ENCODE assay signal across 8 cellular contexts in genomic region chr2:199912553-199913114, GRCh38. TPM values are rescaled to one million over a fixed set of nuclear protein-coding genes. Genes with fewer than 3 reads are reported as not detected.
DNase-seq lines count a peak whose midpoint lies in the region; ATAC-seq, FAIRE-seq and TF ChIP-seq lines count a peak whose summit lies in the region.
"Not testable (repeated sequence)": the region's sequence is repeated elsewhere in the genome, so short reads cannot be mapped to it uniquely, and the experiment has no call there.

No MANE protein-coding gene starts in this region.

- not testable (repeated sequence) for H2BK5ac ChIP-seq in H1 (ENCODE audit: low read depth, low read length)

- H4K91ac ChIP-seq in H1 (replicated peaks; ENCODE audit: insufficient read length, low read length): not testable (repeated sequence)

- not testable (repeated sequence) for TF ChIP-seq EP300 in H1 (IDR thresholded peaks at IDR 0.05; ENCODE audit: borderline replicate concordance in 1 of 2, low read depth in 2 of 2, low read length in 2 of 2)

- peak overlapping the region; percentile 75 for H3K4me3 Mint-ChIP-seq in activated naive CD4-positive, alpha-beta T cell treated with anti-CD3 and anti-CD28 coated beads, Interleukin-2, amount 50 U/mL, for 24 hours
- peak overlapping the region; percentile 98 for H3K4me3 Mint-ChIP-seq in neural progenitor cell
- H3K4me3 Mint-ChIP-seq in stimulated activated naive CD8-positive, alpha-beta T cell treated with anti-CD3 and anti-CD28 coated beads, Interleukin-15, amount 100 ng/mL, for 72 hours: peak overlapping the region; percentile 72 to 95

- DNase-seq in HL-60 (ENCODE audit: low read depth in 1 of 2, low spot score in 1 of 2); H1 (ENCODE audit: low read depth in 1 of 2, low spot score in 2 of 2); neural progenitor cell (ENCODE audit: low spot score); stimulated activated naive CD8-positive, alpha-beta T cell treated with anti-CD3 and anti-CD28 coated beads, Interleukin-15, amount 100 ng/mL, for 72 hours: not testable (repeated sequence)

- not testable (repeated sequence) for H2AK5ac ChIP-seq in H1 (ENCODE audit: low read depth, low read length)

- POLR2A ChIA-PET in H1 (lab: Charles Lee; ENCODE audit: partially characterized antibody): interaction anchor here (0.6 to 2.7 kb wide), 7 partner anchors 13 to 156 kb away, joined by 3 to 7 read pairs (median 4); no protein-coding TSS in a partner anchor

- H3K27ac Mint-ChIP-seq in activated naive CD4-positive, alpha-beta T cell treated with anti-CD3 and anti-CD28 coated beads, Interleukin-2, amount 50 U/mL, for 24 hours; neural progenitor cell: not testable (repeated sequence)
- H3K27ac Mint-ChIP-seq in stimulated activated naive CD8-positive, alpha-beta T cell treated with anti-CD3 and anti-CD28 coated beads, Interleukin-15, amount 100 ng/mL, for 72 hours: peak overlapping the region in 1 of 2 donors; percentile 52

- H3K9ac ChIP-seq in BLaER1: peak overlapping the region; percentile 97
- H3K9ac ChIP-seq in SU-DHL-6 (ENCODE audit: low read length): peak overlapping the region; percentile 94
- H3K9ac ChIP-seq in H1 (replicated peaks in 1 of 4; ENCODE audit: extremely low read depth in 1 of 4, low read depth in 3 of 4, low read length in 3 of 4): not testable (repeated sequence)
- peak overlapping the region; percentile 98 for H3K9ac ChIP-seq in iPS-15b (ENCODE audit: low read depth, low read length)
- peak overlapping the region; percentile 82 for H3K9ac ChIP-seq in neural progenitor cell

- not testable (repeated sequence) for H3K18ac ChIP-seq in H1 (ENCODE audit: extremely low read depth, low read length)

- H3K79me2 ChIP-seq in SU-DHL-6 (ENCODE audit: insufficient read depth, low read length): peaks cover 67% of the 10 kb centered on the region
- peaks cover 40 to 58% of the 10 kb centered on the region in 2 experiments for H3K79me2 ChIP-seq in H1 (ENCODE audit: control insufficient read depth in 1 of 2, insufficient read depth in 2 of 2, low read length in 2 of 2)
- peaks cover 65% of the 10 kb centered on the region for H3K79me2 ChIP-seq in neural progenitor cell (ENCODE audit: low read depth)

- not testable (repeated sequence) for H2AFZ ChIP-seq in SU-DHL-6 (ENCODE audit: low read depth, low read length, severe bottlenecking); H1 (ENCODE audit: low read length); neural progenitor cell (replicated peaks)

- peaks cover 35% of the 10 kb centered on the region for H3K4me1 Mint-ChIP-seq in activated naive CD4-positive, alpha-beta T cell treated with anti-CD3 and anti-CD28 coated beads, Interleukin-2, amount 50 U/mL, for 24 hours
- H3K4me1 Mint-ChIP-seq in neural progenitor cell: peaks cover 24% of the 10 kb centered on the region
- H3K4me1 Mint-ChIP-seq in stimulated activated naive CD8-positive, alpha-beta T cell treated with anti-CD3 and anti-CD28 coated beads, Interleukin-15, amount 100 ng/mL, for 72 hours: peaks cover 25% of the 10 kb centered on the region

- H3K27me3 Mint-ChIP-seq in activated naive CD4-positive, alpha-beta T cell treated with anti-CD3 and anti-CD28 coated beads, Interleukin-2, amount 50 U/mL, for 24 hours; neural progenitor cell (ENCODE audit: insufficient read depth, low read depth); stimulated activated naive CD8-positive, alpha-beta T cell treated with anti-CD3 and anti-CD28 coated beads, Interleukin-15, amount 100 ng/mL, for 72 hours: not testable (repeated sequence)

- not testable (repeated sequence) for H3K23ac ChIP-seq in H1 (ENCODE audit: insufficient read length)

- H4K20me1 ChIP-seq in BLaER1 (peaks cover 36% of the 10 kb centered on the region), neural progenitor cell (ENCODE audit: low read depth) (peaks cover 20% of the 10 kb centered on the region)
- not testable (repeated sequence) for H4K20me1 ChIP-seq in SU-DHL-6 (ENCODE audit: low read depth, low read length); H1 (replicated peaks in 1 of 2; ENCODE audit: control insufficient read depth in 1 of 2, insufficient read depth in 2 of 2, low read length in 2 of 2)

- not testable (repeated sequence) for TF ChIP-seq CTCF in HL-60 (IDR thresholded peaks at IDR 0.05; ENCODE audit: insufficient read depth, low read length); SU-DHL-6 (IDR thresholded peaks at IDR 0.05; ENCODE audit: insufficient read depth, low read length, poor library complexity, severe bottlenecking); H1 (IDR thresholded peaks at IDR 0.05; ENCODE audit: control extremely low read depth in 1 of 3, insufficient read depth in 1 of 3, low read depth in 1 of 3, low read length in 3 of 3); neural progenitor cell (IDR thresholded peaks at IDR 0.05)

- H3K36me3 Mint-ChIP-seq in activated naive CD4-positive, alpha-beta T cell treated with anti-CD3 and anti-CD28 coated beads, Interleukin-2, amount 50 U/mL, for 24 hours: peaks cover 20% of the 10 kb centered on the region
- H3K36me3 Mint-ChIP-seq in neural progenitor cell: peaks cover 37% of the 10 kb centered on the region

- CTCF ChIA-PET in H1 (lab: Charles Lee; ENCODE audit: partially characterized antibody): interaction anchor here (0.8 to 1.6 kb wide), 5 partner anchors 11 to 208 kb away, joined by 3 to 4 read pairs (median 3); no protein-coding TSS in a partner anchor

- not testable (repeated sequence) for H2BK15ac ChIP-seq in H1 (ENCODE audit: low read length)

- not testable (repeated sequence) for H3F3A ChIP-seq in SU-DHL-6 (ENCODE audit: insufficient read depth)
- peaks cover 18% of the 10 kb centered on the region for H3F3A ChIP-seq in neural progenitor cell (ENCODE audit: low read depth)

- H3K56ac ChIP-seq in H1 (replicated peaks; ENCODE audit: insufficient read length, low read depth, low read length): not testable (repeated sequence)

- not testable (repeated sequence) for H3K9me2 ChIP-seq in SU-DHL-6 (replicated peaks; ENCODE audit: insufficient read depth, low read length)

- not testable (repeated sequence) for H3K79me1 ChIP-seq in H1 (ENCODE audit: low read depth, low read length)

- 93% methylated on average over 12 of the region's 12 CpGs; no CpG with 5 or more reads in 1 of the 2 experiments for WGBS in H1 (ENCODE audit: extremely low coverage in 1 of 2, insufficient coverage in 1 of 2, insufficient read length in 1 of 2, insufficient replicate concordance in 2 of 2, low coverage in 1 of 2, low lambda C conversion rate in 2 of 2, missing lambda C conversion rate in 1 of 2), 2 experiments

- not testable (repeated sequence) for H2BK12ac ChIP-seq in H1 (ENCODE audit: low read depth, low read length)

- H3K27ac ChIP-seq in BLaER1; SU-DHL-6 (ENCODE audit: low read depth, low read length); H1 (ENCODE audit: low read depth, low read length); neural progenitor cell: not testable (repeated sequence)
- H3K27ac ChIP-seq in HL-60 (replicated peaks): peak overlapping the region; percentile 99

- not testable (repeated sequence) for H3K14ac ChIP-seq in H1 (ENCODE audit: insufficient read length)

- not testable (repeated sequence) for H2BK120ac ChIP-seq in H1 (replicated peaks; ENCODE audit: low read depth, low read length)

- not testable (repeated sequence) for H3K4ac ChIP-seq in H1 (replicated peaks; ENCODE audit: insufficient read length, low read depth, low read length)

- not testable (repeated sequence) for H3K9me3 Mint-ChIP-seq in activated naive CD4-positive, alpha-beta T cell treated with anti-CD3 and anti-CD28 coated beads, Interleukin-2, amount 50 U/mL, for 24 hours
- H3K9me3 Mint-ChIP-seq in neural progenitor cell: peaks cover 24% of the 10 kb centered on the region
- peaks cover 0 to 10% of the 10 kb centered on the region in 2 donors for H3K9me3 Mint-ChIP-seq in stimulated activated naive CD8-positive, alpha-beta T cell treated with anti-CD3 and anti-CD28 coated beads, Interleukin-15, amount 100 ng/mL, for 72 hours

- H3K9me3 ChIP-seq in BLaER1: peaks cover 29% of the 10 kb centered on the region
- peaks cover 12% of the 10 kb centered on the region; the same call in 1 of the 2 replicates for H3K9me3 ChIP-seq in SU-DHL-6 (ENCODE audit: insufficient read depth, low read length)
- H3K9me3 ChIP-seq in H1 (ENCODE audit: insufficient read depth in 2 of 2, low read depth in 1 of 2, low read length in 1 of 2): peaks cover 15 to 16% of the 10 kb centered on the region in 2 experiments
- H3K9me3 ChIP-seq in iPS-15b (ENCODE audit: control insufficient read depth, insufficient read depth, low read length); neural progenitor cell (ENCODE audit: low read depth): not testable (repeated sequence)

- not testable (repeated sequence) for FAIRE-seq in H1 (lab: Jason Lieb, UNC)

- H3K4me1 ChIP-seq in BLaER1: peaks cover 32% of the 10 kb centered on the region
- H3K4me1 ChIP-seq in H1 (replicated peaks in 1 of 4; ENCODE audit: control insufficient read depth in 3 of 4, insufficient read depth in 4 of 4, low read length in 3 of 4): not testable (repeated sequence)
- peaks cover 11% of the 10 kb centered on the region for H3K4me1 ChIP-seq in iPS-15b (ENCODE audit: control insufficient read depth, insufficient read depth, low read length)
- H3K4me1 ChIP-seq in neural progenitor cell: peaks cover 21% of the 10 kb centered on the region

- H3K23me2 ChIP-seq in H1 (ENCODE audit: low read depth, low read length): not testable (repeated sequence)

- ATAC-seq in stimulated activated naive CD8-positive, alpha-beta T cell treated with anti-CD3 and anti-CD28 coated beads, Interleukin-15, amount 100 ng/mL, for 72 hours: not testable (repeated sequence)

- H3K36me3 ChIP-seq in BLaER1 (peaks cover 41% of the 10 kb centered on the region), SU-DHL-6 (ENCODE audit: low read length) (peaks cover 35% of the 10 kb centered on the region), H1 (ENCODE audit: control insufficient read depth in 2 of 4, insufficient read depth in 4 of 4, low read length in 3 of 4) (peaks cover 6 to 36% (median 17%) of the 10 kb centered on the region in 4 experiments), iPS-15b (ENCODE audit: control insufficient read depth, insufficient read depth, low read length) (peaks cover 13% of the 10 kb centered on the region), neural progenitor cell (peaks cover 37% of the 10 kb centered on the region)

- not testable (repeated sequence) for TF ChIP-seq RAD21 in H1 (IDR thresholded peaks at IDR 0.05 in 1 of 2, conservative IDR thresholded peaks at IDR 0.05 in 1 of 2; ENCODE audit: low read depth in 2 of 2, low read length in 2 of 2)

- H3K4me2 ChIP-seq in BLaER1: peak overlapping the region; percentile 88
- peak overlapping the region; percentile 97 for H3K4me2 ChIP-seq in SU-DHL-6 (ENCODE audit: low read depth, low read length, poor library complexity, severe bottlenecking)
- peak overlapping the region; percentile 81 to 89 for H3K4me2 ChIP-seq in H1 (ENCODE audit: insufficient read depth in 1 of 2, low read depth in 2 of 2, low read length in 2 of 2)
- H3K4me2 ChIP-seq in neural progenitor cell: peak overlapping the region; percentile 79

- H4K5ac ChIP-seq in H1 (ENCODE audit: insufficient read length, low read depth, low read length): not testable (repeated sequence)

- TF ChIP-seq POLR2A in H1 (IDR thresholded peaks at IDR 0.05; ENCODE audit: control extremely low read depth in 1 of 2, low read depth in 2 of 2, low read length in 2 of 2): not testable (repeated sequence)

- H2BK20ac ChIP-seq in H1 (ENCODE audit: low read length): not testable (repeated sequence)

- not testable (repeated sequence) for H4K8ac ChIP-seq in H1 (ENCODE audit: extremely low read depth, insufficient read depth, low read length)

- H3K4me3 ChIP-seq in BLaER1 (peak overlapping the region; percentile 94), HL-60 (replicated peaks; ENCODE audit: insufficient read depth, low read length) (peak overlapping the region; percentile 68), SU-DHL-6 (ENCODE audit: insufficient read depth, low read length, poor library complexity, severe bottlenecking) (peak overlapping the region; percentile 97), H1 (ENCODE audit: extremely low read depth in 1 of 4, insufficient read depth in 2 of 4, low read depth in 3 of 4, low read length in 4 of 4) (peak overlapping the region; percentile 88 to 97 (median 92)), iPS-15b (ENCODE audit: low read depth, low read length) (peak overlapping the region; percentile 100), neural progenitor cell (peak overlapping the region; percentile 78)

- not testable (repeated sequence) for H3K27me3 ChIP-seq in BLaER1; HL-60 (ENCODE audit: insufficient read depth, poor library complexity, severe bottlenecking); SU-DHL-6 (ENCODE audit: low read length); H1 (replicated peaks in 1 of 4; ENCODE audit: control insufficient read depth in 3 of 4, extremely low read depth in 1 of 4, insufficient read depth in 3 of 4, low read length in 3 of 4); iPS-15b (ENCODE audit: control insufficient read depth, insufficient read depth, low read length); neural progenitor cell

RNA-seq across cellular contexts. Expression of gene C2orf69, which starts 1.5 kb away (rescaled TPM):
- total RNA-seq in H1 (2021; fragmentation: NEBNext Ultra II Directional; extraction: Animal tissue kit (Norgen Biotek cat#: 25700)): 32.0 and 32.3 TPM in 2 replicates
- 3.9 and 5.1 TPM in 2 replicates for polyA plus RNA-seq in H1 (2011; rRNA removed)
- polyA plus RNA-seq in H1 (2011; cell fraction: cytosol; rRNA removed): 5.4 TPM
- polyA plus RNA-seq in H1 (2011; cell fraction: nucleus; rRNA removed): 7.3 TPM
- 6.6 to 16.7 TPM (median 8.8 TPM) in 4 replicates for polyA plus RNA-seq in H1 (2012, experiment 1 of 2)
- 1.3 TPM for polyA plus RNA-seq in H1 (2012, experiment 2 of 2)
- polyA plus RNA-seq in H1 (2013, experiment 1 of 2): 21.8 TPM
- polyA plus RNA-seq in H1 (2013, experiment 2 of 2): 20.3 TPM
- polyA minus RNA-seq in H1 (2011; rRNA and poly(A)+ RNA removed): 6.7 and 9.7 TPM in 2 replicates
- polyA minus RNA-seq in H1 (2011; cell fraction: cytosol; rRNA and poly(A)+ RNA removed): 9.2 TPM
- polyA minus RNA-seq in H1 (2011; cell fraction: nucleus; rRNA and poly(A)+ RNA removed): 29.8 TPM
- 33.0 and 43.8 TPM in 2 replicates for total RNA-seq in neural progenitor cell (ENCODE audit: low replicate concordance)

RNA-seq across cellular contexts. Expression of gene TYW5, which starts 42.7 kb away (rescaled TPM):
- total RNA-seq in H1 (2021; fragmentation: NEBNext Ultra II Directional; extraction: Animal tissue kit (Norgen Biotek cat#: 25700)): 11.3 and 12.5 TPM in 2 replicates
- 3.3 and 5.4 TPM in 2 replicates for polyA plus RNA-seq in H1 (2011; rRNA removed)
- 8.5 TPM for polyA plus RNA-seq in H1 (2011; cell fraction: cytosol; rRNA removed)
- 5.8 TPM for polyA plus RNA-seq in H1 (2011; cell fraction: nucleus; rRNA removed)
- 6.9 to 12.3 TPM (median 7.8 TPM) in 4 replicates for polyA plus RNA-seq in H1 (2012, experiment 1 of 2)
- polyA plus RNA-seq in H1 (2012, experiment 2 of 2): 0.92 TPM
- polyA plus RNA-seq in H1 (2013, experiment 1 of 2): 8.7 TPM
- polyA plus RNA-seq in H1 (2013, experiment 2 of 2): 7.3 TPM
- 7.2 and 8.3 TPM in 2 replicates for polyA minus RNA-seq in H1 (2011; rRNA and poly(A)+ RNA removed)
- 5.1 TPM for polyA minus RNA-seq in H1 (2011; cell fraction: cytosol; rRNA and poly(A)+ RNA removed)
- 19.9 TPM for polyA minus RNA-seq in H1 (2011; cell fraction: nucleus; rRNA and poly(A)+ RNA removed)
- 17.1 and 25.0 TPM in 2 replicates for total RNA-seq in neural progenitor cell (ENCODE audit: low replicate concordance)

RNA-seq across cellular contexts. Expression of gene MAIP1, which starts 42.7 kb away (rescaled TPM):
- 28.5 and 32.0 TPM in 2 replicates for total RNA-seq in H1 (2021; fragmentation: NEBNext Ultra II Directional; extraction: Animal tissue kit (Norgen Biotek cat#: 25700))
- polyA plus RNA-seq in H1 (2011; rRNA removed): 20.3 and 23.2 TPM in 2 replicates
- polyA plus RNA-seq in H1 (2011; cell fraction: cytosol; rRNA removed): 21.3 TPM
- 15.2 TPM for polyA plus RNA-seq in H1 (2011; cell fraction: nucleus; rRNA removed)
- 21.4 to 23.2 TPM (median 22.5 TPM) in 4 replicates for polyA plus RNA-seq in H1 (2012, experiment 1 of 2)
- polyA plus RNA-seq in H1 (2012, experiment 2 of 2): 15.9 TPM
- 13.2 TPM for polyA plus RNA-seq in H1 (2013, experiment 1 of 2)
- polyA plus RNA-seq in H1 (2013, experiment 2 of 2): 12.4 TPM
- 12.3 and 22.2 TPM in 2 replicates for polyA minus RNA-seq in H1 (2011; rRNA and poly(A)+ RNA removed)
- polyA minus RNA-seq in H1 (2011; cell fraction: cytosol; rRNA and poly(A)+ RNA removed): 28.5 TPM
- polyA minus RNA-seq in H1 (2011; cell fraction: nucleus; rRNA and poly(A)+ RNA removed): 38.9 TPM
- 14.0 and 27.9 TPM in 2 replicates for total RNA-seq in neural progenitor cell (ENCODE audit: low replicate concordance)
